Comparison of ENCODE assay signal across 22 cellular contexts in genomic region chr9:126016579-126017290, GRCh38.
DNase-seq lines count a peak whose midpoint lies in the region; ATAC-seq and TF ChIP-seq lines count a peak whose summit lies in the region.
"Had no signal": no experiment of that assay in that cellular context is flagged by ENCODE, and none has a peak within 500 bp of the region (broad histone marks: within the 10 kb centered on the region; RNA-seq: fewer than 3 reads in every experiment).

No MANE protein-coding gene starts in this region.

- DNase-seq in NCI-H524 (lab: John Stamatoyannopoulos, UW): peak; percentile 64 to 75
- no peak for DNase-seq in NCI-H524 treated with DMSO at 0.1 percent for 48 hours (lab: John Stamatoyannopoulos, UW)
- peak; percentile 31 for DNase-seq in NCI-H1105 (lab: John Stamatoyannopoulos, UW)
- peak; percentile 42 for DNase-seq in RWPE2 (ENCODE audit: low spot score)
- DNase-seq in stimulated activated effector memory CD8-positive, alpha-beta T cell treated with anti-CD3 and anti-CD28 coated beads, Interleukin-12 subunit alpha, Interleukin-12 subunit beta, amount 100 ng/mL, for 72 hours (ENCODE audit: low spot score in 2 of 2): no peak
- DNase-seq in tibial artery: no peak
- no peak for DNase-seq in activated T-helper 2 cell treated with anti-CD3 and anti-CD28 coated beads, Interferon-gamma antibody, Interleukin-2, Interleukin-4, amounts not matched to agents 10 μg/mL and 5 μg/mL and 100 μg/mL, durations not matched to agents 14 hours and 24 hours and 36 hours (ENCODE audit: low spot score)
- no peak for DNase-seq in HK-2 (ENCODE audit: unreplicated experiment)
- DNase-seq: DND-41, GOT3, Kasumi-1, NCI-H1694 treated with DMSO at 0.1 percent for 48 hours, NCI-H2081 treated with DMSO at 0.1 percent for 48 hours, NCI-H446 treated with DMSO at 0.1 percent for 48 hours, NCI-H748 treated with DMSO at 0.1 percent for 48 hours, Right ventricle myocardium superior had no signal

- H3K4me3 Mint-ChIP-seq in stimulated activated effector memory CD8-positive, alpha-beta T cell treated with anti-CD3 and anti-CD28 coated beads, Interleukin-12 subunit alpha, Interleukin-12 subunit beta, amount 100 ng/mL, for 72 hours: no peak overlapping the region
- H3K4me3 Mint-ChIP-seq in activated T-helper 2 cell treated with anti-CD3 and anti-CD28 coated beads, Interferon-gamma antibody, Interleukin-2, Interleukin-4, amounts not matched to agents 10 μg/mL and 5 μg/mL and 100 μg/mL, durations not matched to agents 14 hours and 24 hours and 36 hours (ENCODE audit: low read depth): no peak overlapping the region
- H3K4me3 Mint-ChIP-seq: B cell; CD14-positive monocyte; T-helper 1 cell treated with Interleukin-12 subunit alpha and Interleukin-12 subunit beta and Interleukin-4 antibody, amounts not matched to agents 30 μg/mL and 1 μg/mL, for 36 hours had no signal

- no peaks in the 10 kb centered on the region for H3K27me3 Mint-ChIP-seq in activated T-helper 2 cell treated with anti-CD3 and anti-CD28 coated beads, Interferon-gamma antibody, Interleukin-2, Interleukin-4, amounts not matched to agents 10 μg/mL and 5 μg/mL and 100 μg/mL, durations not matched to agents 14 hours and 24 hours and 36 hours (ENCODE audit: low read depth)

- no peaks in the 10 kb centered on the region for H3K9me3 Mint-ChIP-seq in stimulated activated effector memory CD8-positive, alpha-beta T cell treated with anti-CD3 and anti-CD28 coated beads, Interleukin-12 subunit alpha, Interleukin-12 subunit beta, amount 100 ng/mL, for 72 hours
- H3K9me3 Mint-ChIP-seq in activated T-helper 2 cell treated with anti-CD3 and anti-CD28 coated beads, Interferon-gamma antibody, Interleukin-2, Interleukin-4, amounts not matched to agents 10 μg/mL and 5 μg/mL and 100 μg/mL, durations not matched to agents 14 hours and 24 hours and 36 hours: no peaks in the 10 kb centered on the region
- H3K9me3 Mint-ChIP-seq: T-helper 1 cell treated with Interleukin-12 subunit alpha and Interleukin-12 subunit beta and Interleukin-4 antibody, amounts not matched to agents 30 μg/mL and 1 μg/mL, for 36 hours had no signal

- H3K36me3 ChIP-seq in RWPE2 (ENCODE audit: low read depth) (no peaks in the 10 kb centered on the region), tibial artery (no peaks in the 10 kb centered on the region)

- no peak overlapping the region for H3K27ac ChIP-seq in RWPE2 (ENCODE audit: poor library complexity, severe bottlenecking)
- no peak overlapping the region for H3K27ac ChIP-seq in tibial artery
- H3K27ac ChIP-seq: A549 had no signal

- no peak for TF ChIP-seq CTCF in RWPE2 (IDR thresholded peaks at IDR 0.05; ENCODE audit: poor library complexity, severe bottlenecking)
- TF ChIP-seq CTCF in tibial artery (IDR thresholded peaks at IDR 0.05): no peak

- no peaks in the 10 kb centered on the region for H3K36me3 Mint-ChIP-seq in stimulated activated effector memory CD8-positive, alpha-beta T cell treated with anti-CD3 and anti-CD28 coated beads, Interleukin-12 subunit alpha, Interleukin-12 subunit beta, amount 100 ng/mL, for 72 hours
- H3K36me3 Mint-ChIP-seq in activated T-helper 2 cell treated with anti-CD3 and anti-CD28 coated beads, Interferon-gamma antibody, Interleukin-2, Interleukin-4, amounts not matched to agents 10 μg/mL and 5 μg/mL and 100 μg/mL, durations not matched to agents 14 hours and 24 hours and 36 hours (ENCODE audit: low read depth): no peaks in the 10 kb centered on the region
- H3K36me3 Mint-ChIP-seq: CD14-positive monocyte had no signal

- H3K4me1 Mint-ChIP-seq in stimulated activated effector memory CD8-positive, alpha-beta T cell treated with anti-CD3 and anti-CD28 coated beads, Interleukin-12 subunit alpha, Interleukin-12 subunit beta, amount 100 ng/mL, for 72 hours: no peaks in the 10 kb centered on the region
- H3K4me1 Mint-ChIP-seq in activated T-helper 2 cell treated with anti-CD3 and anti-CD28 coated beads, Interferon-gamma antibody, Interleukin-2, Interleukin-4, amounts not matched to agents 10 μg/mL and 5 μg/mL and 100 μg/mL, durations not matched to agents 14 hours and 24 hours and 36 hours (ENCODE audit: low read depth): no peaks in the 10 kb centered on the region
- H3K4me1 Mint-ChIP-seq: B cell, CD14-positive monocyte had no signal

- no peak for ATAC-seq in RWPE2 (ENCODE audit: low read depth)
- ATAC-seq in stimulated activated effector memory CD8-positive, alpha-beta T cell treated with anti-CD3 and anti-CD28 coated beads, Interleukin-12 subunit alpha, Interleukin-12 subunit beta, amount 100 ng/mL, for 72 hours: peak; percentile 26
- ATAC-seq: GM12878, HCT116 had no signal

- no peaks in the 10 kb centered on the region for H3K27me3 ChIP-seq in RWPE2 (ENCODE audit: insufficient read depth, poor library complexity, severe bottlenecking)
- peaks cover 0 to 18% of the 10 kb centered on the region in 2 donors for H3K27me3 ChIP-seq in tibial artery

- intact Hi-C loops in tibial artery (cut with DNase I; ENCODE audit: low total_unique reads): no loop called here
- intact Hi-C loops in activated T-helper 2 cell treated with anti-CD3 and anti-CD28 coated beads, Interferon-gamma antibody, Interleukin-2, Interleukin-4, amounts not matched to agents 10 μg/mL and 5 μg/mL and 100 μg/mL, durations not matched to agents 14 hours and 24 hours and 36 hours (cut with micrococcal nuclease): no loop called here

- H3K9me3 ChIP-seq in RWPE2 (ENCODE audit: severe bottlenecking) (no peaks in the 10 kb centered on the region), tibial artery (no peaks in the 10 kb centered on the region)
- H3K9me3 ChIP-seq: A549 had no signal

- H3K27ac Mint-ChIP-seq in stimulated activated effector memory CD8-positive, alpha-beta T cell treated with anti-CD3 and anti-CD28 coated beads, Interleukin-12 subunit alpha, Interleukin-12 subunit beta, amount 100 ng/mL, for 72 hours: no peak overlapping the region
- no peak overlapping the region for H3K27ac Mint-ChIP-seq in activated T-helper 2 cell treated with anti-CD3 and anti-CD28 coated beads, Interferon-gamma antibody, Interleukin-2, Interleukin-4, amounts not matched to agents 10 μg/mL and 5 μg/mL and 100 μg/mL, durations not matched to agents 14 hours and 24 hours and 36 hours
- H3K27ac Mint-ChIP-seq: B cell; T-helper 1 cell treated with Interleukin-12 subunit alpha and Interleukin-12 subunit beta and Interleukin-4 antibody, amounts not matched to agents 30 μg/mL and 1 μg/mL, for 36 hours had no signal

- H3K4me3 ChIP-seq in RWPE2 (ENCODE audit: severe bottlenecking): no peak overlapping the region
- H3K4me3 ChIP-seq in tibial artery: no peak overlapping the region
- H3K4me3 ChIP-seq: A549, GM12878 had no signal

- no peaks in the 10 kb centered on the region for H3K4me1 ChIP-seq in RWPE2 (ENCODE audit: insufficient read depth, poor library complexity, severe bottlenecking)
- no peaks in the 10 kb centered on the region for H3K4me1 ChIP-seq in tibial artery
- H3K4me1 ChIP-seq: A549 had no signal

Comparison
In these comparisons a context has a peak if more than half of its experiments do, and no peak if none do; other contexts are left out.
1. DNase-seq: peak in NCI-H524 (2 of 2), NCI-H1105 (single experiment) and RWPE2 (single experiment); none in NCI-H524 treated with DMSO at 0.1 percent for 48 hours (single experiment), stimulated activated effector memory CD8-positive, alpha-beta T cell treated with anti-CD3 and anti-CD28 coated beads, Interleukin-12 subunit alpha, Interleukin-12 subunit beta, amount 100 ng/mL, for 72 hours (0 of 2), tibial artery (0 of 2), activated T-helper 2 cell treated with anti-CD3 and anti-CD28 coated beads, Interferon-gamma antibody, Interleukin-2, Interleukin-4, amounts not matched to agents 10 μg/mL and 5 μg/mL and 100 μg/mL, durations not matched to agents 14 hours and 24 hours and 36 hours (single experiment) and HK-2 (single experiment).